Comparison of ENCODE assay signal across 9 cellular contexts in the genomic region with DNA sequence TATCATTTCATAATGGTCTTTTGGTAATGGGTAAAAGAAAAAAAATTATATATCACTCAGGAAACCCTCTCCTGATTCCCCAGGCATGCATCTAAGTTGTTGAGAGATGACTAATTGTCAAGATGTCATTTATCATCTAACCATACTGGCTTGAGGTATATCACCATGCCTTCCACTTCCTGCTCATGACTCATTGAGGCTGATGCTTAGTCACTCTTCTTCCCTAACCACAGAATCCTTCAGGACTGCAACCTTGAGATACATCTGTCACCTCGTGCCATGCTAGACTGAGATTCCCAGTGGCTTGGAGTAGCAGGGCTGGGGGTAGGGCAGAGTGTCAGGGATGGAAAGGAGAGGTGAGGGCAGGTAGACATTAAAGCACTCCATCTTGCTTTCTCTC.
DNase-seq lines count a peak whose midpoint lies in the region; ATAC-seq and TF ChIP-seq lines count a peak whose summit lies in the region.
"Had no signal": no experiment of that assay in that cellular context is flagged by ENCODE, and none has a peak within 500 bp of the region (broad histone marks: within the 10 kb centered on the region; RNA-seq: fewer than 3 reads in every experiment).

No MANE protein-coding gene starts in this region.

- H3K4me1 ChIP-seq in foreskin keratinocyte, result peaks cover 18% of the 10 kb centered on the region
- H3K4me1 ChIP-seq in prostate gland (replicated peaks), result no peaks in the 10 kb centered on the region
- H3K4me1 ChIP-seq: body of pancreas had no signal

- DNase-seq in Caki2 (ENCODE audit: low read depth), result peak; percentile 92
- peak; percentile 87 for DNase-seq in RWPE1 (ENCODE audit: low spot score)
- peak; percentile 95 to 98 for DNase-seq in foreskin keratinocyte
- DNase-seq in GDM1 (lab: John Stamatoyannopoulos, UW), result no peak
- DNase-seq in prostate gland (ENCODE audit: low spot score), result no peak
- no peak for DNase-seq in T-helper 2 cell treated with Interferon-gamma antibody and Interleukin-4, amounts not matched to agents 5 μg/mL and 100 μg/mL, for 36 hours (ENCODE audit: low spot score)
- DNase-seq: body of pancreas had no signal

- in situ Hi-C loops in Caki2 (cut with HindIII; ENCODE audit: low pct_unique_long_range_greater_than_20kb, low sequenced_read_pairs), result no loop called here

- CTCF ChIA-PET in RWPE1 (lab: Yijun Ruan, JAX), result no interaction called here

- H3K36me3 Mint-ChIP-seq in T-helper 2 cell treated with Interferon-gamma antibody and Interleukin-4, amounts not matched to agents 5 μg/mL and 100 μg/mL, for 36 hours (ENCODE audit: low read depth), result no peaks in the 10 kb centered on the region

- no peak for TF ChIP-seq POLR2A in prostate gland (IDR thresholded peaks at IDR 0.05)

- no peak for TF ChIP-seq CTCF in RWPE1 (conservative IDR thresholded peaks at IDR 0.05; ENCODE audit: low read depth)
- TF ChIP-seq CTCF in foreskin keratinocyte (conservative IDR thresholded peaks at IDR 0.05), result no peak
- TF ChIP-seq CTCF in prostate gland (IDR thresholded peaks at IDR 0.05), result no peak

- no peaks in the 10 kb centered on the region for H3K9me3 ChIP-seq in prostate gland
- H3K9me3 ChIP-seq: body of pancreas had no signal

- no peak overlapping the region for H3K27ac Mint-ChIP-seq in T-helper 2 cell treated with Interferon-gamma antibody and Interleukin-4, amounts not matched to agents 5 μg/mL and 100 μg/mL, for 36 hours

- no peaks in the 10 kb centered on the region for H3K4me1 Mint-ChIP-seq in T-helper 2 cell treated with Interferon-gamma antibody and Interleukin-4, amounts not matched to agents 5 μg/mL and 100 μg/mL, for 36 hours (ENCODE audit: low read depth)

- H3K27me3 Mint-ChIP-seq in T-helper 2 cell treated with Interferon-gamma antibody and Interleukin-4, amounts not matched to agents 5 μg/mL and 100 μg/mL, for 36 hours (ENCODE audit: low read depth), result no peaks in the 10 kb centered on the region

- H3K27ac ChIP-seq in RWPE1 (no peak overlapping the region), foreskin keratinocyte (no peak overlapping the region), prostate gland (no peak overlapping the region)
- H3K27ac ChIP-seq: body of pancreas had no signal

- ATAC-seq in HG03097 (IDR thresholded peaks at IDR 0.05; ENCODE audit: low FRiP score, unreplicated experiment), result peak; percentile 68
- peak; percentile 100 for ATAC-seq in foreskin keratinocyte
- ATAC-seq in GM21529 (IDR thresholded peaks at IDR 0.05; ENCODE audit: unreplicated experiment), result no peak
- ATAC-seq: body of pancreas had no signal

- intact Hi-C loops in prostate gland (cut with DNase I), result no loop called here

- H3K9me3 Mint-ChIP-seq in T-helper 2 cell treated with Interferon-gamma antibody and Interleukin-4, amounts not matched to agents 5 μg/mL and 100 μg/mL, for 36 hours, result peaks cover 8% of the 10 kb centered on the region

- no peaks in the 10 kb centered on the region for H3K36me3 ChIP-seq in prostate gland

- no peaks in the 10 kb centered on the region for H3K27me3 ChIP-seq in foreskin keratinocyte
- no peaks in the 10 kb centered on the region for H3K27me3 ChIP-seq in prostate gland (replicated peaks; ENCODE audit: insufficient read depth)
- H3K27me3 ChIP-seq: body of pancreas had no signal

- POLR2A ChIA-PET in RWPE1 (lab: Yijun Ruan, JAX; ENCODE audit: low non-redundant PET), result no interaction called here

- H3K4me3 Mint-ChIP-seq in T-helper 2 cell treated with Interferon-gamma antibody and Interleukin-4, amounts not matched to agents 5 μg/mL and 100 μg/mL, for 36 hours, result no peak overlapping the region

- H3K4me3 ChIP-seq in prostate gland, result no peak overlapping the region
- H3K4me3 ChIP-seq: body of pancreas had no signal

- WGBS in prostate gland, result 70% methylated on average over 1 of the region's 1 CpG

Comparison
In these comparisons a context has a peak if more than half of its experiments do, and no peak if none do; other contexts are left out.
1. DNase-seq: peak in Caki2 (single experiment), RWPE1 (single experiment) and foreskin keratinocyte (2 of 2); none in GDM1 (single experiment), prostate gland (single experiment) and T-helper 2 cell treated with Interferon-gamma antibody and Interleukin-4, amounts not matched to agents 5 μg/mL and 100 μg/mL, for 36 hours (single experiment).